In genomic region chr19:455031-455705, GRCh38 we compare ENCODE assay signal across 1 cellular context.
TF ChIP-seq lines count a peak whose summit lies in the region.

No MANE protein-coding gene starts in this region.

TF ChIP-seq in HepG2, 621 proteins besides CTCF, POLR2A, EP300 and RAD21:
- peak; percentile 56 for TF ChIP-seq ZNF629 (CRISPR knock-in tag; conservative IDR thresholded peaks at IDR 0.05)
- TF ChIP-seq E2F1 (CRISPR knock-in tag; IDR thresholded peaks at IDR 0.05) = no peak
